11 cellular contexts compared by ENCODE assay signal in the genomic region with DNA sequence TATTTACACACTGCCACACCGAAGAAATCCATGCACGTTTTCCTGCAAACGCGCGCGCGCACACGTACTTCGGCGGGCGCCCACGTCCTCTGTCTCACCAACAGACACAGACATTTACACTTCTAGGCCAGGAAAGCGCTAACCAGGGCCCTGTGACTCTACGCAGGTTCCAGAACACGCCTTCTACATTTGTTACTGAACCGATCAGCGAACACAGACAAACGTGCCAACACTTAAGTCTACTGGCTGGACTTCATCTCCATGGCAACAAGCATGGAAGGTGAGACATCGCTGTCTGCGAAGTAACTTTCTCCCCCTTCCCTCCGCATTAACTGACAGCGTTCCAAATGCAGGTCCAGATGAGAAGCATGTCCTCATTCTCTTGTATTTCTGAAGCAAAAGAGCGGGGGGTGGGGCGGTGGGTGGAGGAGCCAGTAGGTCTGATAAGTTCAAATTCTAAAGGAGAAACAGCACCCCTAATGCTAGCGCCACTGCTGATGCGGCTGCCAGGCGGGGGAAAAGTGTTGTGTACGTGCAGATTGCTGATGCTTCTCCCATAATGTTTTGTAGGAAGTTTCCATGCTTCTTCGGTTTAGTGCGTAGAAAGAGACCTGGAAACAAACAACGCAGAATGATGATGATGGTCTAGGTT. TPM values are rescaled to one million over a fixed set of nuclear protein-coding genes. Genes with fewer than 3 reads are reported as not detected.
DNase-seq lines count a peak whose midpoint lies in the region; ATAC-seq and FAIRE-seq lines count a peak whose summit lies in the region.
"Had no signal": no experiment of that assay in that cellular context is flagged by ENCODE, and none has a peak within 500 bp of the region (broad histone marks: within the 10 kb centered on the region; RNA-seq: fewer than 3 reads in every experiment).

Gene CTXN2 (plus strand): TSS at position 92 of the 652 bp plus-strand sequence. CDS start 9,636 bp downstream, outside the sequence.

- peaks cover 6% of the 10 kb centered on the region for H3K4me1 Mint-ChIP-seq in activated CD4-positive, alpha-beta T cell treated with anti-CD3 and anti-CD28 coated beads for 36 hours
- peaks cover 7 to 12% of the 10 kb centered on the region in 2 donors for H3K4me1 Mint-ChIP-seq in stimulated activated naive B cell treated with anti-CD40 and anti-IgM and Interleukin-4, amounts not matched to agents 10 μg/mL and 1 μg/mL and 100 μg/mL, for 72 hours

- CTCF ChIA-PET in activated CD4-positive, alpha-beta T cell treated with anti-CD3 and anti-CD28 coated beads for 36 hours (lab: Charles Lee) = no interaction called here

- intact Hi-C loops in activated CD4-positive, alpha-beta T cell treated with anti-CD3 and anti-CD28 coated beads for 36 hours (cut with DNase I, micrococcal nuclease) = no loop called here

- peaks cover 41% of the 10 kb centered on the region for H3K27me3 Mint-ChIP-seq in activated CD4-positive, alpha-beta T cell treated with anti-CD3 and anti-CD28 coated beads for 36 hours
- peaks cover 35 to 40% of the 10 kb centered on the region in 2 donors for H3K27me3 Mint-ChIP-seq in stimulated activated naive B cell treated with anti-CD40 and anti-IgM and Interleukin-4, amounts not matched to agents 10 μg/mL and 1 μg/mL and 100 μg/mL, for 72 hours

- DNase-seq in activated CD4-positive, alpha-beta T cell treated with anti-CD3 and anti-CD28 coated beads for 36 hours = no peak
- DNase-seq in activated CD4-positive, alpha-beta T cell treated with anti-CD3 and anti-CD28 coated beads for 4 hours = no peak
- DNase-seq in anterior cingulate cortex (lab: John Stamatoyannopoulos, UW) (peak in 49 of 58 donors; percentile 0 to 76 (median 33)), medulla oblongata (ENCODE audit: extremely low spot score) (no peak), NCI-H1092 treated with DMSO at 0.1 percent for 48 hours (lab: John Stamatoyannopoulos, UW) (no peak)
- no peak for DNase-seq in stimulated activated naive B cell treated with anti-CD40 and anti-IgM and Interleukin-4, amounts not matched to agents 10 μg/mL and 1 μg/mL and 100 μg/mL, for 72 hours

- H3K36me3 Mint-ChIP-seq in activated CD4-positive, alpha-beta T cell treated with anti-CD3 and anti-CD28 coated beads for 36 hours (ENCODE audit: low read depth) = no peaks in the 10 kb centered on the region
- no peaks in the 10 kb centered on the region for H3K36me3 Mint-ChIP-seq in stimulated activated naive B cell treated with anti-CD40 and anti-IgM and Interleukin-4, amounts not matched to agents 10 μg/mL and 1 μg/mL and 100 μg/mL, for 72 hours

- FAIRE-seq in islet of Langerhans (lab: Jason Lieb, UNC) = peak; percentile 68

- peak within 1 kb of the TSS; percentile 4 for H3K4me3 Mint-ChIP-seq in activated CD4-positive, alpha-beta T cell treated with anti-CD3 and anti-CD28 coated beads for 36 hours
- peak within 1 kb of the TSS; percentile 46 to 71 for H3K4me3 Mint-ChIP-seq in stimulated activated naive B cell treated with anti-CD40 and anti-IgM and Interleukin-4, amounts not matched to agents 10 μg/mL and 1 μg/mL and 100 μg/mL, for 72 hours
- H3K4me3 Mint-ChIP-seq: B cell had no signal

- no peak within 1 kb of the TSS for H3K27ac Mint-ChIP-seq in activated CD4-positive, alpha-beta T cell treated with anti-CD3 and anti-CD28 coated beads for 36 hours
- H3K27ac Mint-ChIP-seq in stimulated activated naive B cell treated with anti-CD40 and anti-IgM and Interleukin-4, amounts not matched to agents 10 μg/mL and 1 μg/mL and 100 μg/mL, for 72 hours = no peak within 1 kb of the TSS
- H3K27ac Mint-ChIP-seq: B cell had no signal

- POLR2A ChIA-PET in activated CD4-positive, alpha-beta T cell treated with anti-CD3 and anti-CD28 coated beads for 36 hours (lab: Charles Lee) = no interaction called here

- no peak for ATAC-seq in activated CD4-positive, alpha-beta T cell treated with anti-CD3 and anti-CD28 coated beads for 36 hours
- ATAC-seq in stimulated activated naive B cell treated with anti-CD40 and anti-IgM and Interleukin-4, amounts not matched to agents 10 μg/mL and 1 μg/mL and 100 μg/mL, for 72 hours (replicated peaks) = no peak
- ATAC-seq in HG03565 (IDR thresholded peaks at IDR 0.05; ENCODE audit: unreplicated experiment) = no peak

- no peaks in the 10 kb centered on the region for H3K9me3 Mint-ChIP-seq in activated CD4-positive, alpha-beta T cell treated with anti-CD3 and anti-CD28 coated beads for 36 hours (ENCODE audit: low read depth)
- H3K9me3 Mint-ChIP-seq in stimulated activated naive B cell treated with anti-CD40 and anti-IgM and Interleukin-4, amounts not matched to agents 10 μg/mL and 1 μg/mL and 100 μg/mL, for 72 hours = peaks cover 5 to 7% of the 10 kb centered on the region in 2 donors

RNA-seq across cellular contexts. Expression of gene CTXN2, which starts in this region (rescaled TPM):
- under 1 TPM in 1 of 2 experiments, not detected in 1; 0.05 TPM for total RNA-seq in activated CD4-positive, alpha-beta T cell treated with anti-CD3 and anti-CD28 coated beads for 36 hours
- total RNA-seq: ovary, Right ventricle myocardium superior had no signal

Comparison
In these comparisons a context has a peak if more than half of its experiments do, and no peak if none do; other contexts are left out.
1. DNase-seq: peak in anterior cingulate cortex (49 of 58); none in activated CD4-positive, alpha-beta T cell treated with anti-CD3 and anti-CD28 coated beads for 36 hours (single experiment), activated CD4-positive, alpha-beta T cell treated with anti-CD3 and anti-CD28 coated beads for 4 hours (0 of 2), stimulated activated naive B cell treated with anti-CD40 and anti-IgM and Interleukin-4, amounts not matched to agents 10 μg/mL and 1 μg/mL and 100 μg/mL, for 72 hours (single experiment), medulla oblongata (single experiment) and NCI-H1092 treated with DMSO at 0.1 percent for 48 hours (single experiment).